ENCODE assay signal across 9 cellular contexts in genomic region chr10:7337431-7338171, GRCh38.
DNase-seq lines count a peak whose midpoint lies in the region; ATAC-seq and TF ChIP-seq lines count a peak whose summit lies in the region.
"Had no signal": no experiment of that assay in that cellular context is flagged by ENCODE, and none has a peak within 500 bp of the region (broad histone marks: within the 10 kb centered on the region; RNA-seq: fewer than 3 reads in every experiment).

No MANE protein-coding gene starts in this region.

- H2AK5ac ChIP-seq in mesendoderm (ENCODE audit: low read length) = no peak overlapping the region

- H3K27me3 Mint-ChIP-seq in memory B cell (no peaks in the 10 kb centered on the region), HFFc6 (ENCODE audit: insufficient read depth) (0 out of 2 replicates have a peak, but pooled peaks cover 3% of the 10 kb centered on the region)

- H3K4me3 ChIP-seq in HL-60 (replicated peaks; ENCODE audit: insufficient read depth, low read length) (no peak overlapping the region), mesendoderm (ENCODE audit: low read length) (no peak overlapping the region), coronary artery (no peak overlapping the region)
- H3K4me3 ChIP-seq: HAP-1, hepatocyte had no signal

- no peaks in the 10 kb centered on the region for H3K79me1 ChIP-seq in mesendoderm (ENCODE audit: low read length)

- peak overlapping the region; percentile 54 for H3K27ac Mint-ChIP-seq in memory B cell
- H3K27ac Mint-ChIP-seq in HFFc6 = no peak overlapping the region

- no peak overlapping the region for H3K4me2 ChIP-seq in mesendoderm (ENCODE audit: low read length)
- H3K4me2 ChIP-seq: hepatocyte had no signal

- peaks cover 3% of the 10 kb centered on the region for H3K4me1 ChIP-seq in mesendoderm (ENCODE audit: control insufficient read depth, low read depth, low read length)

- no peak for TF ChIP-seq CTCF in HL-60 (IDR thresholded peaks at IDR 0.05; ENCODE audit: insufficient read depth, low read length)
- no peak for TF ChIP-seq CTCF in HFFc6 (IDR thresholded peaks at IDR 0.05)
- no peak for TF ChIP-seq CTCF in coronary artery (IDR thresholded peaks at IDR 0.05)

- H3K9me3 Mint-ChIP-seq in memory B cell (no peaks in the 10 kb centered on the region), HFFc6 (peaks cover 72% of the 10 kb centered on the region)

- DNase-seq in HL-60 (ENCODE audit: low read depth in 1 of 2, low spot score in 1 of 2) (peak; percentile 24 to 36), memory B cell (ENCODE audit: low spot score in 2 of 2) (no peak), mesendoderm (no peak), HFFc6 (no peak), coronary artery (ENCODE audit: low spot score) (no peak)

- no peak overlapping the region for H3K23ac ChIP-seq in mesendoderm (ENCODE audit: low read length)

- H3K79me2 ChIP-seq in mesendoderm (ENCODE audit: control insufficient read depth, insufficient read depth, low read length) = no peaks in the 10 kb centered on the region
- H3K79me2 ChIP-seq: hepatocyte had no signal

- H3K18ac ChIP-seq in mesendoderm (ENCODE audit: low read length) = no peak overlapping the region

- H3K36me3 Mint-ChIP-seq in memory B cell (peaks cover 9% of the 10 kb centered on the region), HFFc6 (ENCODE audit: low read depth) (peaks cover 5% of the 10 kb centered on the region; the same call in 1 of the 2 replicates)

- H3K4me3 Mint-ChIP-seq in memory B cell (peak overlapping the region; percentile 14), HFFc6 (no peak overlapping the region)

- H2BK15ac ChIP-seq in mesendoderm (replicated peaks; ENCODE audit: low read depth) = no peak overlapping the region

- H4K5ac ChIP-seq in mesendoderm (ENCODE audit: low read length) = no peak overlapping the region

- no peak overlapping the region for H3K4ac ChIP-seq in mesendoderm (ENCODE audit: low read depth, low read length)

- H3K27me3 ChIP-seq in HL-60 (ENCODE audit: insufficient read depth, poor library complexity, severe bottlenecking) = no peaks in the 10 kb centered on the region
- H3K27me3 ChIP-seq in mesendoderm (ENCODE audit: insufficient read depth, low read length, poor library complexity) = no peaks in the 10 kb centered on the region
- H3K27me3 ChIP-seq: hepatocyte had no signal

- no peak overlapping the region for H4K8ac ChIP-seq in mesendoderm (ENCODE audit: low read depth, low read length)

- no peak overlapping the region for H3K56ac ChIP-seq in mesendoderm (ENCODE audit: low read length)

- H2BK120ac ChIP-seq in mesendoderm (ENCODE audit: low read depth, low read length) = no peak overlapping the region

- H3K27ac ChIP-seq in HL-60 (replicated peaks) (peak overlapping the region; percentile 25; the same call in 1 of the 2 replicates), mesendoderm (ENCODE audit: low read depth, low read length) (no peak overlapping the region), coronary artery (no peak overlapping the region)
- H3K27ac ChIP-seq: hepatocyte had no signal

- WGBS in mesendoderm (ENCODE audit: extremely low coverage, insufficient coverage, low lambda C conversion rate) = no CpG with 5 or more reads among the region's 7 CpGs

- ATAC-seq in GM18858 (IDR thresholded peaks at IDR 0.05; ENCODE audit: unreplicated experiment) (peak; percentile 50), GM21576 (IDR thresholded peaks at IDR 0.05; ENCODE audit: unreplicated experiment) (peak; percentile 74), memory B cell (ENCODE audit: low read depth) (peak; percentile 70)

- no peak overlapping the region for H2BK5ac ChIP-seq in mesendoderm (ENCODE audit: low read length)

- H3K9ac ChIP-seq in mesendoderm (ENCODE audit: low read length) = no peak overlapping the region

- H3K36me3 ChIP-seq in mesendoderm (ENCODE audit: control insufficient read depth, insufficient read depth, low read length) = no peaks in the 10 kb centered on the region

- H3K4me1 Mint-ChIP-seq in memory B cell (peaks cover 24% of the 10 kb centered on the region), HFFc6 (ENCODE audit: low read depth) (no peaks in the 10 kb centered on the region)

Comparison
In these comparisons a context has a peak if more than half of its experiments do, and no peak if none do; other contexts are left out.
1. DNase-seq: peak in HL-60 (2 of 2); none in memory B cell (0 of 2), mesendoderm (single experiment), HFFc6 (single experiment) and coronary artery (single experiment).
2. Peak in every context shown above with its lines, with median percentiles within 50 percentile points of each other: ATAC-seq.